Comparison of ENCODE assay signal across 20 cellular contexts in the genomic region with DNA sequence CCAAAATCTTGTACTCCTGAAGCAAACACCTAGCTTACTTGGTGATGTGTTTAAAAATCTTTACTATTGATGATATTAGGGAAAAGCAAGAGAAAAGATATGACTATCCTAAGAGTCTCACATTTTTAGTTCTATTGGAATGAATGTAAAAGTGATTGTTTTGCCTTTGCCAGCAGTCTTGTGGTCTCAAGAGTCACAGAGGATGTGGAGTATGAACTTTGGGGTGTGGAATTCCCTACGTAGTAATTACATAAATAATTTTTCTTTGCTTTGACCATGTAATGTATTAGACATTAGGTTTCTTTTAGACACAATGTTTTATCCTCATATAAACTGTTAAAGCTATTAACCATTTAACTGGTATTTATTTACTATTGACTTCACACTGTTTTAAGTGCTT.
DNase-seq lines count a peak whose midpoint lies in the region; FAIRE-seq and TF ChIP-seq lines count a peak whose summit lies in the region.
"Had no signal": no experiment of that assay in that cellular context is flagged by ENCODE, and none has a peak within 500 bp of the region (broad histone marks: within the 10 kb centered on the region; RNA-seq: fewer than 3 reads in every experiment).

No MANE protein-coding gene starts in this region.

- H3K27ac ChIP-seq in 22Rv1 (peak overlapping the region; percentile 58), astrocyte (ENCODE audit: low read depth, low read length) (no peak overlapping the region)
- H3K27ac ChIP-seq: BLaER1 treated with 17β-estradiol and CSF1 and Interleukin-3, amounts not matched to agents 10 nM and 100 nM had no signal

- H3K4me3 Mint-ChIP-seq in astrocyte (ENCODE audit: unreplicated experiment) = no peak overlapping the region
- H3K4me3 Mint-ChIP-seq: CD14-positive monocyte; CD4-positive, alpha-beta T cell had no signal

- H3K4me1 ChIP-seq in astrocyte (ENCODE audit: insufficient read depth, low read length) = no peaks in the 10 kb centered on the region
- H3K4me1 ChIP-seq: BE2C; BLaER1 treated with 17β-estradiol and CSF1 and Interleukin-3, amounts not matched to agents 10 nM and 100 nM had no signal

- H3K9ac ChIP-seq in astrocyte (ENCODE audit: low read length) = no peak overlapping the region
- H3K9ac ChIP-seq: BLaER1 treated with 17β-estradiol and CSF1 and Interleukin-3, amounts not matched to agents 10 nM and 100 nM had no signal

- no peaks in the 10 kb centered on the region for H3K36me3 Mint-ChIP-seq in astrocyte (ENCODE audit: low read depth, unreplicated experiment)
- H3K36me3 Mint-ChIP-seq: CD14-positive monocyte had no signal

- H3K36me3 ChIP-seq in astrocyte (ENCODE audit: insufficient read depth, low read length) = no peaks in the 10 kb centered on the region
- H3K36me3 ChIP-seq: BE2C; BLaER1 treated with 17β-estradiol and CSF1 and Interleukin-3, amounts not matched to agents 10 nM and 100 nM had no signal

- no peaks in the 10 kb centered on the region for H3K79me2 ChIP-seq in astrocyte (ENCODE audit: insufficient read depth, low read length)

- no peak for FAIRE-seq in astrocyte (lab: Jason Lieb, UNC)
- no peak for FAIRE-seq in urothelium cell line (lab: Jason Lieb, UNC)
- FAIRE-seq: G401.6, GM12892, H1 had no signal

- no peaks in the 10 kb centered on the region for H3K4me1 Mint-ChIP-seq in astrocyte (ENCODE audit: low read depth, unreplicated experiment)
- H3K4me1 Mint-ChIP-seq: CD14-positive monocyte had no signal

- H4K20me1 ChIP-seq in astrocyte (ENCODE audit: insufficient read depth, low read length) = no peaks in the 10 kb centered on the region
- H4K20me1 ChIP-seq: BLaER1 treated with 17β-estradiol and CSF1 and Interleukin-3, amounts not matched to agents 10 nM and 100 nM had no signal

- H3K27me3 ChIP-seq in astrocyte (ENCODE audit: insufficient read depth, low read length) = no peaks in the 10 kb centered on the region
- H3K27me3 ChIP-seq: BE2C; BLaER1 treated with 17β-estradiol and CSF1 and Interleukin-3, amounts not matched to agents 10 nM and 100 nM had no signal

- no peak overlapping the region for H3K4me2 ChIP-seq in astrocyte (ENCODE audit: low read length)
- H3K4me2 ChIP-seq: BLaER1 treated with 17β-estradiol and CSF1 and Interleukin-3, amounts not matched to agents 10 nM and 100 nM had no signal

- TF ChIP-seq CTCF in 22Rv1 (IDR thresholded peaks at IDR 0.05) (no peak), astrocyte (IDR thresholded peaks at IDR 0.05; ENCODE audit: insufficient read depth, low read depth, low read length) (no peak)

- no peak overlapping the region for H2AFZ ChIP-seq in astrocyte (ENCODE audit: low read depth, low read length)

- H3K9me3 ChIP-seq in astrocyte (ENCODE audit: insufficient read depth, low read depth, low read length) = no peaks in the 10 kb centered on the region
- H3K9me3 ChIP-seq: BE2C; BLaER1 treated with 17β-estradiol and CSF1 and Interleukin-3, amounts not matched to agents 10 nM and 100 nM had no signal

- no peak overlapping the region for H3K4me3 ChIP-seq in astrocyte (ENCODE audit: insufficient read depth, low read depth, low read length)
- H3K4me3 ChIP-seq: BLaER1 treated with 17β-estradiol and CSF1 and Interleukin-3, amounts not matched to agents 10 nM and 100 nM had no signal

- no peak overlapping the region for H3K27ac Mint-ChIP-seq in astrocyte (ENCODE audit: unreplicated experiment)
- H3K27ac Mint-ChIP-seq: CD14-positive monocyte; CD4-positive, alpha-beta T cell had no signal

- peak; percentile 40 for DNase-seq in EH (ENCODE audit: low read depth)
- DNase-seq in astrocyte (ENCODE audit: low read depth) = peak; percentile 52
- DNase-seq in fibroblast of peridontal ligament (ENCODE audit: extremely low read depth) = peak; percentile 16
- DNase-seq in mucosa of gallbladder (ENCODE audit: low spot score) = no peak
- DNase-seq in urothelium cell line (ENCODE audit: low spot score) = no peak
- no peak for DNase-seq in stimulated activated naive CD4-positive, alpha-beta T cell treated with Interleukin-2 at 50 U/mL for 16 hours (lab: John Stamatoyannopoulos, UW)
- DNase-seq: AML-193; BE2C; Calu3; CD4-positive, alpha-beta T cell; DMS53; DMS79 treated with DMSO at 0.1 percent for 48 hours; H7; HCEC 1CT had no signal

- H3K27me3 Mint-ChIP-seq in astrocyte (ENCODE audit: low read depth, unreplicated experiment) = no peaks in the 10 kb centered on the region
- H3K27me3 Mint-ChIP-seq: CD4-positive, alpha-beta T cell had no signal

- H3K9me3 Mint-ChIP-seq in astrocyte (ENCODE audit: unreplicated experiment) = no peaks in the 10 kb centered on the region
- H3K9me3 Mint-ChIP-seq: CD4-positive, alpha-beta T cell had no signal

Comparison
In these comparisons a context has a peak if more than half of its experiments do, and no peak if none do; other contexts are left out.
1. DNase-seq: peak in EH (single experiment), astrocyte (single experiment) and fibroblast of peridontal ligament (single experiment); none in mucosa of gallbladder (single experiment), urothelium cell line (single experiment) and stimulated activated naive CD4-positive, alpha-beta T cell treated with Interleukin-2 at 50 U/mL for 16 hours (single experiment).